10 cellular contexts compared by ENCODE assay signal in the genomic region with DNA sequence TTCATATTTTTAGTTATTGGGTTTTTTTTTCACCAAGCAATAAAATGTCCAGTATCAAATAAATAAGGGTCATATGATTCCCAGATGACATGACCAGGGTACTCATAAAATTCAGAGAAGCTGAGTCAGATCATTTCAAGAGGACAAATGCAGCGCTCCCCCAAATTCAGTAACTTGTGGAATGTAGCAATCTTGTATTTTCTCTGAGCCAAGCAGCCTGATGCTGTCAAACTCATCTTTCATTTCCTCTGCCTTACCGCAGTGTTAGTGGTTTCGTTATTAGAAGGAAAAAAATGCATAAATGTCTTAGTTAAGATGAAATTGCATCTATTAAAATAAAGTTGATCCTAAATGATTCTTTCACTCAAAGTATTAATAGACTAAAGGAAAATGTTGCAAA. TPM values are rescaled to one million over a fixed set of nuclear protein-coding genes. Genes with fewer than 3 reads are reported as not detected.
DNase-seq lines count a peak whose midpoint lies in the region; ATAC-seq and TF ChIP-seq lines count a peak whose summit lies in the region.
"Had no signal": no experiment of that assay in that cellular context is flagged by ENCODE, and none has a peak within 500 bp of the region (broad histone marks: within the 10 kb centered on the region; RNA-seq: fewer than 3 reads in every experiment).

No MANE protein-coding gene starts in this region.

- TF ChIP-seq CTCF in tibial nerve (IDR thresholded peaks at IDR 0.05): no peak

- peak; percentile 77 for DNase-seq in ELR (ENCODE audit: low read depth)
- peak; percentile 65 for DNase-seq in MV-4-11 (lab: John Stamatoyannopoulos, UW)
- peak; percentile 75 for DNase-seq in iris pigment epithelial cell (ENCODE audit: low read depth)
- DNase-seq in tibial nerve (ENCODE audit: low spot score in 2 of 2): no peak
- DNase-seq in G401 (ENCODE audit: low spot score): no peak
- DNase-seq in HK-2 (ENCODE audit: unreplicated experiment): no peak
- DNase-seq: activated T-cell treated with anti-CD3 and anti-CD28 coated beads, Interleukin-2, amount 50 U/mL, for 1 hour had no signal

- H3K9me3 ChIP-seq in tibial nerve: no peaks in the 10 kb centered on the region

- TF ChIP-seq POLR2A in tibial nerve (IDR thresholded peaks at IDR 0.05): no peak

- ATAC-seq in GM19463 (IDR thresholded peaks at IDR 0.05; ENCODE audit: unreplicated experiment): peak; percentile 54
- ATAC-seq in HG03196 (IDR thresholded peaks at IDR 0.05; ENCODE audit: unreplicated experiment): no peak

- H3K4me1 ChIP-seq in tibial nerve: peaks cover 0 to 6% (median 2%) of the 10 kb centered on the region in 4 donors

- H3K27ac ChIP-seq in tibial nerve: no peak overlapping the region

- H3K27me3 ChIP-seq in tibial nerve: no peaks in the 10 kb centered on the region

- no peaks in the 10 kb centered on the region for H3K36me3 ChIP-seq in tibial nerve

- TF ChIP-seq EP300 in tibial nerve (IDR thresholded peaks at IDR 0.05): no peak

- no peak overlapping the region for H3K4me3 ChIP-seq in tibial nerve

- in situ Hi-C loops in G401 (cut with HindIII; ENCODE audit: low sequenced_read_pairs): no loop called here

- 52 to 56% methylated on average over 3 of the region's 3 CpGs for WGBS in tibial nerve, 2 donors

RNA-seq across cellular contexts. Expression of gene EDN1, which starts 57.8 kb away (rescaled TPM):
- total RNA-seq in tibial nerve: 10 to 100 TPM; 18.2 to 48.8 (median 38.3) TPM
- 0.49 and 0.68 TPM in 2 replicates for total RNA-seq in G401 (2014; rRNA removed; shearing (Covaris generic))
- total RNA-seq: SK-MEL-5 had no signal

Comparison
In these comparisons a context has a peak if more than half of its experiments do, and no peak if none do; other contexts are left out.
1. DNase-seq: peak in ELR (single experiment), MV-4-11 (single experiment) and iris pigment epithelial cell (single experiment); none in tibial nerve (0 of 2), G401 (single experiment) and HK-2 (single experiment).
2. RNA of gene EDN1, which starts 57.8 kb away (total RNA-seq): 18.2 to 48.8 TPM in tibial nerve; 0.49 to 0.68 TPM in G401; every median in the first group is over 10 times any median in the second.